ENCODE assay signal across 9 cellular contexts in the genomic region with DNA sequence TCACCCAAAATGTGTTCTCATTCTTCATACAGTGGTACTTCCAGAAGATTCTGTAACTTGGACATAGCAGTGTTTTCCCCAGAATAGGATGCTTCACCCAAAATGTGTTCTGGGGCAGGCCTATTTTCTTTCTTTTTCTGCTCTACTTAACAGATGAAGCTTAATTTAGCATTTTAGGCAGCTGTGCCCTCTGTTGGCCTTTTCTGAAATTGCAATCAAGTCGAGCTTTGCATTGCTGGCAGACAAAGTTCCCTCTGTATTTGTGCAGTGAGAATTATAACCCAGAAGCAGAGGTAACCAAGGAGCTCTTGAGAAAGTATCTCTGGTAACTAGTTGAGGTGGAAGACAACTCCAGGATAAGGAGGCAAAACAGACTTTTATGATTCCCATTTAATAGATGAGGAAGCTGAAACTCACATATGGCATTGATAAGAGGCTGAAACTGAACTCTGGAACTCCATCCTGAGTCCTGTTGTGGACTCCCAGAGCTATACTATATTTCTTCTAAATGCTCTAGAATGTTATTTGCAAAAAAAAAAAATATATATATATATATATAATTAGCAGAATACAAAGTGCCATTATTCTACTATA. TPM values are rescaled to one million over a fixed set of nuclear protein-coding genes. Genes with fewer than 3 reads are reported as not detected.
A peak's percentile ranks its signal among the peaks of the same experiment; 100 is the strongest.
DNase-seq lines count a peak whose midpoint lies in the region; ATAC-seq and TF ChIP-seq lines count a peak whose summit lies in the region.
"Had no signal": no experiment of that assay in that cellular context is flagged by ENCODE, and none has a peak within 500 bp of the region (broad histone marks: within the 10 kb centered on the region; RNA-seq: fewer than 3 reads in every experiment).

No MANE protein-coding gene starts in this region.

- no peaks in the 10 kb centered on the region for H3K27me3 Mint-ChIP-seq in CD4-positive, alpha-beta T cell
- no peaks in the 10 kb centered on the region for H3K27me3 Mint-ChIP-seq in T-helper 2 cell treated with Interferon-gamma antibody and Interleukin-4, amounts not matched to agents 5 μg/mL and 100 μg/mL, for 36 hours (ENCODE audit: low read depth)
- H3K27me3 Mint-ChIP-seq in endothelial cell (ENCODE audit: unreplicated experiment) = peaks cover 3% of the 10 kb centered on the region
- H3K27me3 Mint-ChIP-seq in nephron progenitor cell (ENCODE audit: low read depth, poor library complexity) = peaks cover 2% of the 10 kb centered on the region

- no peak overlapping the region for H3K27ac Mint-ChIP-seq in CD4-positive, alpha-beta T cell
- H3K27ac Mint-ChIP-seq in T-helper 2 cell treated with Interferon-gamma antibody and Interleukin-4, amounts not matched to agents 5 μg/mL and 100 μg/mL, for 36 hours = no peak overlapping the region
- H3K27ac Mint-ChIP-seq in endothelial cell (ENCODE audit: unreplicated experiment) (no peak overlapping the region), nephron progenitor cell (no peak overlapping the region)
- H3K27ac Mint-ChIP-seq: T-helper 1 cell treated with Interleukin-12 subunit alpha and Interleukin-12 subunit beta and Interleukin-4 antibody, amounts not matched to agents 30 μg/mL and 1 μg/mL, for 36 hours had no signal

- H3K36me3 Mint-ChIP-seq in CD4-positive, alpha-beta T cell (ENCODE audit: low read depth) = peaks cover 29% of the 10 kb centered on the region
- no peaks in the 10 kb centered on the region for H3K36me3 Mint-ChIP-seq in T-helper 2 cell treated with Interferon-gamma antibody and Interleukin-4, amounts not matched to agents 5 μg/mL and 100 μg/mL, for 36 hours (ENCODE audit: low read depth)
- H3K36me3 Mint-ChIP-seq in endothelial cell (ENCODE audit: low read depth, unreplicated experiment) = peaks cover 3% of the 10 kb centered on the region
- peaks cover 11% of the 10 kb centered on the region for H3K36me3 Mint-ChIP-seq in nephron progenitor cell (ENCODE audit: low read depth)

- no peaks in the 10 kb centered on the region for H3K27me3 ChIP-seq in CD4-positive, alpha-beta T cell (ENCODE audit: control insufficient read depth, insufficient read depth, low read length)

- ATAC-seq in CD4-positive, alpha-beta T cell (ENCODE audit: poor library complexity) = no peak
- ATAC-seq in GM18870 (IDR thresholded peaks at IDR 0.05; ENCODE audit: unreplicated experiment) (peak; percentile 50), GM21717 (IDR thresholded peaks at IDR 0.05; ENCODE audit: unreplicated experiment) (no peak), HG02623 (IDR thresholded peaks at IDR 0.05; ENCODE audit: unreplicated experiment) (no peak)

- POLR2A ChIA-PET in CD4-positive, alpha-beta T cell (lab: Charles Lee) = interaction anchor here (1.0 kb wide), 2 partner anchors 10 to 11 kb away, joined by 3 read pairs; no protein-coding TSS in a partner anchor

- TF ChIP-seq CTCF in CD4-positive, alpha-beta T cell (IDR thresholded peaks at IDR 0.05) = peak; percentile 73
- TF ChIP-seq CTCF in endothelial cell (IDR thresholded peaks at IDR 0.05; ENCODE audit: unreplicated experiment) (peak; percentile 76), nephron progenitor cell (IDR thresholded peaks at IDR 0.05) (peak; percentile 79)

- H3K9me3 Mint-ChIP-seq in CD4-positive, alpha-beta T cell = no peaks in the 10 kb centered on the region
- no peaks in the 10 kb centered on the region for H3K9me3 Mint-ChIP-seq in T-helper 2 cell treated with Interferon-gamma antibody and Interleukin-4, amounts not matched to agents 5 μg/mL and 100 μg/mL, for 36 hours
- H3K9me3 Mint-ChIP-seq in endothelial cell (ENCODE audit: unreplicated experiment) = no peaks in the 10 kb centered on the region
- H3K9me3 Mint-ChIP-seq in nephron progenitor cell = no peaks in the 10 kb centered on the region
- H3K9me3 Mint-ChIP-seq: T-helper 1 cell treated with Interleukin-12 subunit alpha and Interleukin-12 subunit beta and Interleukin-4 antibody, amounts not matched to agents 30 μg/mL and 1 μg/mL, for 36 hours had no signal

- no peaks in the 10 kb centered on the region for H3K4me1 Mint-ChIP-seq in CD4-positive, alpha-beta T cell (ENCODE audit: low read depth)
- no peaks in the 10 kb centered on the region for H3K4me1 Mint-ChIP-seq in T-helper 2 cell treated with Interferon-gamma antibody and Interleukin-4, amounts not matched to agents 5 μg/mL and 100 μg/mL, for 36 hours (ENCODE audit: low read depth)
- H3K4me1 Mint-ChIP-seq in endothelial cell (ENCODE audit: unreplicated experiment) (peaks cover 4% of the 10 kb centered on the region), nephron progenitor cell (peaks cover 16% of the 10 kb centered on the region)

- intact Hi-C loops in CD4-positive, alpha-beta T cell (cut with DNase I, micrococcal nuclease) = no loop called here

- CTCF ChIA-PET in CD4-positive, alpha-beta T cell (lab: Charles Lee) = no interaction called here

- no peaks in the 10 kb centered on the region for H3K9me3 ChIP-seq in CD4-positive, alpha-beta T cell (ENCODE audit: control insufficient read depth, low read length)

- no peak overlapping the region for H3K4me3 Mint-ChIP-seq in CD4-positive, alpha-beta T cell
- no peak overlapping the region for H3K4me3 Mint-ChIP-seq in T-helper 2 cell treated with Interferon-gamma antibody and Interleukin-4, amounts not matched to agents 5 μg/mL and 100 μg/mL, for 36 hours
- H3K4me3 Mint-ChIP-seq in endothelial cell (ENCODE audit: unreplicated experiment) (no peak overlapping the region), nephron progenitor cell (no peak overlapping the region)
- H3K4me3 Mint-ChIP-seq: T-helper 1 cell treated with Interleukin-12 subunit alpha and Interleukin-12 subunit beta and Interleukin-4 antibody, amounts not matched to agents 30 μg/mL and 1 μg/mL, for 36 hours had no signal

- DNase-seq in CD4-positive, alpha-beta T cell = peak in 2 of 10 experiments; percentile 2 to 3
- DNase-seq in MV-4-11 (lab: John Stamatoyannopoulos, UW) = peak; percentile 16
- DNase-seq in T-helper 2 cell treated with Interferon-gamma antibody and Interleukin-4, amounts not matched to agents 5 μg/mL and 100 μg/mL, for 36 hours (ENCODE audit: low spot score) = peak; percentile 7
- DNase-seq in endothelial cell (ENCODE audit: low spot score) = peak; percentile 61
- DNase-seq in nephron progenitor cell = peak; percentile 50

- no peak overlapping the region for H3K27ac ChIP-seq in CD4-positive, alpha-beta T cell (ENCODE audit: low read depth, low read length)

RNA-seq across cellular contexts. Expression of a gene that starts 50.3 kb away (rescaled TPM):
- under 1 TPM in 1 of 2 experiments, not detected in 1; 0.06 TPM for total RNA-seq in CD4-positive, alpha-beta T cell
- total RNA-seq in endothelial cell (ENCODE audit: unreplicated experiment) = 50.1 TPM

Comparison
In these comparisons a context has a peak if more than half of its experiments do, and no peak if none do; other contexts are left out.
1. RNA of a gene that starts 50.3 kb away (total RNA-seq): 50.1 TPM in endothelial cell (single experiment); 0.06 TPM in CD4-positive, alpha-beta T cell; every median in the first group is over 10 times any median in the second.
2. Peak in every context shown above with its lines, with median percentiles within 50 percentile points of each other: CTCF ChIP-seq.